20 cellular contexts compared by ENCODE assay signal in genomic region chr5:134037160-134037559, GRCh38. TPM values are rescaled to one million over a fixed set of nuclear protein-coding genes. Genes with fewer than 3 reads are reported as not detected.
DNase-seq lines count a peak whose midpoint lies in the region; ATAC-seq, FAIRE-seq and TF ChIP-seq lines count a peak whose summit lies in the region.
"Had no signal": no experiment of that assay in that cellular context is flagged by ENCODE, and none has a peak within 500 bp of the region (broad histone marks: within the 10 kb centered on the region; RNA-seq: fewer than 3 reads in every experiment).

No MANE protein-coding gene starts in this region.

- no peak overlapping the region for H3K4me2 ChIP-seq in A549

- no peak overlapping the region; a peak in 1 of 6 replicates for H3K27ac ChIP-seq in A549
- H3K27ac ChIP-seq in Panc1 (ENCODE audit: low read length) = peak overlapping the region; percentile 84
- H3K27ac ChIP-seq in endodermal cell (ENCODE audit: low read depth, low read length) = no peak overlapping the region
- no peak overlapping the region for H3K27ac ChIP-seq in right lobe of liver
- H3K27ac ChIP-seq: C4-2B, SK-N-MC had no signal

- peaks cover 8% of the 10 kb centered on the region for H3K4me1 Mint-ChIP-seq in endodermal cell

- no peak for ATAC-seq in A549
- ATAC-seq in Panc1 = 0 out of 2 replicates have a peak, but pooled peaks have one; percentile 49
- peak; percentile 48 to 77 (median 74) for ATAC-seq in right lobe of liver
- no peak for ATAC-seq in HG02588 (IDR thresholded peaks at IDR 0.05; ENCODE audit: unreplicated experiment)

- no peak for DNase-seq in A549 (ENCODE audit: low read depth in 1 of 2, low spot score in 1 of 2)
- DNase-seq in Panc1 (ENCODE audit: low read depth, low spot score) = no peak
- no peak for DNase-seq in endodermal cell
- no peak for DNase-seq in right lobe of liver
- DNase-seq in DMS 273 treated with DMSO at 0.1 percent for 48 hours (lab: John Stamatoyannopoulos, UW) = no peak
- DNase-seq in urothelium cell line (ENCODE audit: low spot score) = no peak
- no peak for DNase-seq in NOMO-1 (lab: John Stamatoyannopoulos, UW; ENCODE audit: unreplicated experiment in 2 of 2)
- DNase-seq: Calu3; CD8-positive, alpha-beta memory T cell; GOT3; NCI-H1092; NCI-H1436 treated with DMSO at 0.1 percent for 48 hours; NCI-H1930; NCI-H69; SHP77 treated with DMSO at 0.1 percent for 48 hours had no signal

- no peak for TF ChIP-seq POLR2A in A549 (IDR thresholded peaks at IDR 0.05; ENCODE audit: low read length)
- no peak for TF ChIP-seq POLR2A in right lobe of liver (IDR thresholded peaks at IDR 0.05)

- TF ChIP-seq EP300 in A549 (IDR thresholded peaks at IDR 0.05) = no peak

- H3K4me3 ChIP-seq in A549 = no peak overlapping the region
- H3K4me3 ChIP-seq in Panc1 (ENCODE audit: low read depth in 2 of 2, low read length in 2 of 2) = no peak overlapping the region
- H3K4me3 ChIP-seq in endodermal cell (ENCODE audit: low read length) = no peak overlapping the region
- H3K4me3 ChIP-seq in right lobe of liver = no peak overlapping the region
- H3K4me3 ChIP-seq: SK-N-MC had no signal

- H3K36me3 Mint-ChIP-seq in endodermal cell (ENCODE audit: low read depth) = no peaks in the 10 kb centered on the region
- H3K36me3 Mint-ChIP-seq: CD8-positive, alpha-beta memory T cell had no signal

- no peaks in the 10 kb centered on the region for H3K27me3 Mint-ChIP-seq in endodermal cell (ENCODE audit: insufficient read depth)
- H3K27me3 Mint-ChIP-seq: CD8-positive, alpha-beta memory T cell had no signal

- POLR2A ChIA-PET in A549 (lab: Yijun Ruan, JAX) (no interaction called here), Panc1 (lab: Charles Lee) (no interaction called here)

- CTCF ChIA-PET in A549 (lab: Yijun Ruan, JAX) = interaction anchor here (1.0 to 16.1 kb wide), 4 partner anchors 10 to 252 kb away, joined by 3 to 546 read pairs (median 15); no protein-coding TSS in a partner anchor
- CTCF ChIA-PET in Panc1 (lab: Charles Lee) = no interaction called here

- no peak for FAIRE-seq in A549 (lab: Jason Lieb, UNC)
- FAIRE-seq in urothelium cell line (lab: Jason Lieb, UNC) = no peak
- FAIRE-seq: G401.6, GM19239 had no signal

- no peak overlapping the region for H3K27ac Mint-ChIP-seq in endodermal cell

- H3K4me1 ChIP-seq in A549 (peaks cover 4% of the 10 kb centered on the region; the same call in 2 of the 3 replicates), Panc1 (ENCODE audit: control insufficient read depth, insufficient read depth, low read length) (peaks cover 18% of the 10 kb centered on the region), endodermal cell (ENCODE audit: control insufficient read depth, insufficient read depth, low read length) (no peaks in the 10 kb centered on the region), right lobe of liver (peaks cover 0 to 6% (median 0%) of the 10 kb centered on the region in 4 donors)

- TF ChIP-seq CTCF in A549 (IDR thresholded peaks at IDR 0.05) (no peak), Panc1 (IDR thresholded peaks at IDR 0.05) (no peak; the same call in 1 of the 2 replicates), endodermal cell (conservative IDR thresholded peaks at IDR 0.05) (peak; percentile 16), right lobe of liver (IDR thresholded peaks at IDR 0.05) (peak in 3 of 4 donors; percentile 19 to 38 (median 27))

- H3K9ac ChIP-seq in endodermal cell (ENCODE audit: extremely low read depth, low read length, poor library complexity, severe bottlenecking) = no peak overlapping the region

- intact Hi-C loops in Panc1 (cut with micrococcal nuclease; ENCODE audit: unreplicated experiment) (no loop called here), right lobe of liver (cut with DNase I) (no loop called here)

- peaks cover 2% of the 10 kb centered on the region for H3K9me3 Mint-ChIP-seq in endodermal cell
- H3K9me3 Mint-ChIP-seq: CD8-positive, alpha-beta memory T cell had no signal

- BruUV-seq in Panc1 (replicated peaks; lab: Mats Ljungman, UMichigan) = no TSS peak

- peak in 1 of 2 experiments; percentile 13; a peak in 1 of 5 replicates for TF ChIP-seq RAD21 in A549 (conservative IDR thresholded peaks at IDR 0.05 in 1 of 2, IDR thresholded peaks at IDR 0.05 in 1 of 2)

- in situ Hi-C loops in Panc1 (cut with HindIII; ENCODE audit: low pct_unique_long_range_greater_than_20kb, low sequenced_read_pairs) = no loop called here

- H3K9me3 ChIP-seq in A549 (no peaks in the 10 kb centered on the region), Panc1 (ENCODE audit: control insufficient read depth, insufficient read depth, low read depth, low read length) (no peaks in the 10 kb centered on the region), endodermal cell (ENCODE audit: control insufficient read depth, low read length) (no peaks in the 10 kb centered on the region), right lobe of liver (no peaks in the 10 kb centered on the region)

- WGBS in A549 (ENCODE audit: missing lambda C conversion rate) = 30% methylated on average over 2 of the region's 2 CpGs
- WGBS in endodermal cell (ENCODE audit: insufficient coverage in 1 of 2, insufficient read length in 1 of 2), 2 experiments = 74 to 80% methylated on average over 2 of the region's 2 CpGs
- WGBS in right lobe of liver (ENCODE audit: insufficient coverage, low coverage, low lambda C conversion rate, missing lambda C conversion rate) = 5% methylated on average over 2 of the region's 2 CpGs

- no peaks in the 10 kb centered on the region for H3K36me3 ChIP-seq in Panc1 (ENCODE audit: control insufficient read depth, insufficient read depth, low read length)
- H3K36me3 ChIP-seq in endodermal cell (ENCODE audit: control insufficient read depth, insufficient read depth, low read length) = no peaks in the 10 kb centered on the region
- H3K36me3 ChIP-seq in right lobe of liver = no peaks in the 10 kb centered on the region

- H3K27me3 ChIP-seq in Panc1 (ENCODE audit: control insufficient read depth, insufficient read depth, low read length) = no peaks in the 10 kb centered on the region
- H3K27me3 ChIP-seq in endodermal cell (ENCODE audit: control insufficient read depth, insufficient read depth, low read length, poor library complexity, severe bottlenecking) = no peaks in the 10 kb centered on the region
- no peaks in the 10 kb centered on the region for H3K27me3 ChIP-seq in right lobe of liver

- H3K4me3 Mint-ChIP-seq in endodermal cell = no peak overlapping the region
- H3K4me3 Mint-ChIP-seq: CD8-positive, alpha-beta memory T cell had no signal

TF ChIP-seq in A549, 52 proteins besides CTCF, POLR2A, EP300 and RAD21:
- TF ChIP-seq RFX5 (IDR thresholded peaks at IDR 0.05) = no peak
- no peak for TF ChIP-seq POLR2AphosphoS2 (conservative IDR thresholded peaks at IDR 0.05; ENCODE audit: low read length)
- no peak for TF ChIP-seq PHF8 (IDR thresholded peaks at IDR 0.05; ENCODE audit: borderline replicate concordance, low read depth)
- TF ChIP-seq SMC3 (IDR thresholded peaks at IDR 0.05) = 0 out of 3 replicates have a peak, but pooled peaks have one; percentile 16
- TF ChIP-seq FOXS1 (CRISPR knock-in tag; IDR thresholded peaks at IDR 0.05) = no peak
- peak; percentile 34 for TF ChIP-seq MAFK (IDR thresholded peaks at IDR 0.05; ENCODE audit: partially characterized antibody)

RNA-seq across cellular contexts. Expression of gene VDAC1, which starts 32.4 kb away (rescaled TPM):
- 300 and 369 TPM in 2 replicates for polyA plus RNA-seq in A549 (2011; rRNA removed)
- 253 and 262 TPM in 2 replicates for polyA plus RNA-seq in A549 (2012; cell fraction: cytosol; rRNA removed)
- 142 and 193 TPM in 2 replicates for polyA plus RNA-seq in A549 (2012; cell fraction: nucleus; rRNA removed)
- 416 to 463 TPM (median 442 TPM) in 3 replicates for polyA plus RNA-seq in A549 (2017; fragmentation: RNase III; extraction: RNeasy Plus Mini Kit Qiagen cat#74134 plus additional on column Dnase treatment)
- 145 and 174 TPM in 2 replicates for polyA minus RNA-seq in A549 (2011; rRNA and poly(A)+ RNA removed)
- total RNA-seq in Panc1 (2021; ENCODE audit: unreplicated experiment) = 395 TPM
- 502 TPM for polyA plus RNA-seq in Panc1 (2012; ENCODE audit: insufficient read length)
- total RNA-seq in endodermal cell = 100 to 1,000 TPM; 202 to 226 TPM
- 205 TPM for polyA plus RNA-seq in endodermal cell (2013, experiment 1 of 2)
- polyA plus RNA-seq in endodermal cell (2013, experiment 2 of 2) = 193 TPM
- total RNA-seq in right lobe of liver = 100 to 1,000 TPM; 101 to 209 (median 128) TPM

Comparison
In these comparisons a context has a peak if more than half of its experiments do, and no peak if none do; other contexts are left out.
1. ATAC-seq: peak in Panc1 (single experiment) and right lobe of liver (4 of 4); none in A549 (0 of 2) and HG02588 (single experiment).
2. CTCF ChIP-seq: peak in endodermal cell (single experiment) and right lobe of liver (3 of 4); none in A549 (single experiment) and Panc1 (single experiment).